ENCODE assay signal across 8 cellular contexts in genomic region chr14:74804219-74804825, GRCh38. TPM values are rescaled to one million over a fixed set of nuclear protein-coding genes. Genes with fewer than 3 reads are reported as not detected.
DNase-seq lines count a peak whose midpoint lies in the region; ATAC-seq, FAIRE-seq and TF ChIP-seq lines count a peak whose summit lies in the region.

No MANE protein-coding gene starts in this region.

- no peak for ATAC-seq in GM19463 (IDR thresholded peaks at IDR 0.05; ENCODE audit: unreplicated experiment)

- H4K20me1 ChIP-seq in Loucy (ENCODE audit: insufficient read depth, low read length, poor library complexity, severe bottlenecking), result peaks cover 11% of the 10 kb centered on the region

- H3F3A ChIP-seq in Loucy (ENCODE audit: low read depth), result no peaks in the 10 kb centered on the region

- H3K9me3 ChIP-seq in Loucy (ENCODE audit: insufficient read depth, low read depth, low read length), result no peaks in the 10 kb centered on the region
- H3K9me3 ChIP-seq in adrenal gland (replicated peaks in 1 of 3), result no peaks in the 10 kb centered on the region
- H3K9me3 ChIP-seq in kidney (ENCODE audit: control insufficient read depth in 1 of 2, low read length in 2 of 2), result no peaks in the 10 kb centered on the region

- intact Hi-C loops in adrenal gland (cut with DNase I), result no loop called here
- intact Hi-C loops in kidney (cut with DNase I), result no loop called here

- peaks cover 20% of the 10 kb centered on the region for H3K79me2 ChIP-seq in Loucy (ENCODE audit: insufficient read depth, low read length)

- no peaks in the 10 kb centered on the region for H3K9me2 ChIP-seq in Loucy (replicated peaks; ENCODE audit: low read depth, low read length)

- H3K27ac ChIP-seq in adrenal gland, result no peak overlapping the region
- no peak overlapping the region for H3K27ac ChIP-seq in kidney (ENCODE audit: low read depth in 2 of 2, low read length in 2 of 2)

- H3K36me3 ChIP-seq in Loucy (ENCODE audit: insufficient read depth, low read length) (peaks cover 80% of the 10 kb centered on the region), adrenal gland (replicated peaks in 1 of 2) (peaks cover 0 to 46% of the 10 kb centered on the region in 2 donors), kidney (ENCODE audit: control insufficient read depth in 1 of 2, insufficient read depth in 2 of 2, low read length in 2 of 2) (peaks cover 7 to 19% of the 10 kb centered on the region in 2 donors)

- H3K4me3 ChIP-seq in Loucy (ENCODE audit: low read length, poor library complexity, severe bottlenecking) (no peak overlapping the region), adrenal gland (no peak overlapping the region), kidney (ENCODE audit: low read length in 2 of 2) (no peak overlapping the region)

- DNase-seq in NCI-H748 (lab: John Stamatoyannopoulos, UW; ENCODE audit: unreplicated experiment) (peak; percentile 4), NCI-H748 treated with DMSO at 0.1 percent for 48 hours (lab: John Stamatoyannopoulos, UW) (no peak), adrenal gland (peak; percentile 31 to 65 (median 41)), kidney (no peak), C1 segment of cervical spinal cord (lab: John Stamatoyannopoulos, UW) (no peak), KG1 (lab: John Stamatoyannopoulos, UW) (no peak)

- WGBS in adrenal gland, 4 donors, result 82 to 90% (median 88%) methylated on average over 4 of the region's 4 CpGs

- no peak overlapping the region for H3K4me2 ChIP-seq in Loucy (ENCODE audit: low read depth, low read length, poor library complexity, severe bottlenecking)

- TF ChIP-seq CTCF in Loucy (conservative IDR thresholded peaks at IDR 0.05; ENCODE audit: low read length) (peak; percentile 54), adrenal gland (IDR thresholded peaks at IDR 0.05) (peak; percentile 38 to 68 (median 60)), kidney (IDR thresholded peaks at IDR 0.05; ENCODE audit: borderline replicate concordance, extremely low read depth, insufficient read depth) (peak; percentile 28)

- H3K27me3 ChIP-seq in Loucy (ENCODE audit: insufficient read depth, low read length, poor library complexity, severe bottlenecking) (no peaks in the 10 kb centered on the region), adrenal gland (no peaks in the 10 kb centered on the region)

- no peaks in the 10 kb centered on the region for H3K4me1 ChIP-seq in Loucy (ENCODE audit: insufficient read depth, low read length, poor library complexity, severe bottlenecking)
- H3K4me1 ChIP-seq in adrenal gland (replicated peaks in 1 of 2), result no peaks in the 10 kb centered on the region
- no peaks in the 10 kb centered on the region for H3K4me1 ChIP-seq in kidney (ENCODE audit: control insufficient read depth in 1 of 2, insufficient read depth in 1 of 2, low read depth in 1 of 2, low read length in 2 of 2)

- H2AFZ ChIP-seq in Loucy (ENCODE audit: low read length), result no peak overlapping the region

- no peak for TF ChIP-seq POLR2A in adrenal gland (IDR thresholded peaks at IDR 0.05)

- FAIRE-seq in kidney (lab: Jason Lieb, UNC), result no peak

- H3K9ac ChIP-seq in Loucy (ENCODE audit: low read depth, low read length, poor library complexity, severe bottlenecking), result no peak overlapping the region
- no peak overlapping the region for H3K9ac ChIP-seq in kidney (ENCODE audit: low read length in 2 of 2)

RNA-seq across cellular contexts. Expression of gene YLPM1, which starts 41.2 kb away (rescaled TPM):
- total RNA-seq in adrenal gland, result 10 to 100 TPM; 27.9 to 58.6 (median 47.2) TPM
- 10 to 100 TPM; 24.0 to 51.1 (median 29.5) TPM for polyA plus RNA-seq in adrenal gland
- 68.2 TPM for total RNA-seq in kidney
- 16.2 TPM for polyA plus RNA-seq in kidney (ENCODE audit: insufficient read depth, low read depth, low replicate concordance)

Comparison
In these comparisons a context has a peak if more than half of its experiments do, and no peak if none do; other contexts are left out.
1. DNase-seq: peak in NCI-H748 (single experiment) and adrenal gland (7 of 7); none in NCI-H748 treated with DMSO at 0.1 percent for 48 hours (single experiment), kidney (single experiment), C1 segment of cervical spinal cord (0 of 14) and KG1 (single experiment).
2. Peak in every context shown above with its lines, with median percentiles within 50 percentile points of each other: CTCF ChIP-seq.